In the genomic region with DNA sequence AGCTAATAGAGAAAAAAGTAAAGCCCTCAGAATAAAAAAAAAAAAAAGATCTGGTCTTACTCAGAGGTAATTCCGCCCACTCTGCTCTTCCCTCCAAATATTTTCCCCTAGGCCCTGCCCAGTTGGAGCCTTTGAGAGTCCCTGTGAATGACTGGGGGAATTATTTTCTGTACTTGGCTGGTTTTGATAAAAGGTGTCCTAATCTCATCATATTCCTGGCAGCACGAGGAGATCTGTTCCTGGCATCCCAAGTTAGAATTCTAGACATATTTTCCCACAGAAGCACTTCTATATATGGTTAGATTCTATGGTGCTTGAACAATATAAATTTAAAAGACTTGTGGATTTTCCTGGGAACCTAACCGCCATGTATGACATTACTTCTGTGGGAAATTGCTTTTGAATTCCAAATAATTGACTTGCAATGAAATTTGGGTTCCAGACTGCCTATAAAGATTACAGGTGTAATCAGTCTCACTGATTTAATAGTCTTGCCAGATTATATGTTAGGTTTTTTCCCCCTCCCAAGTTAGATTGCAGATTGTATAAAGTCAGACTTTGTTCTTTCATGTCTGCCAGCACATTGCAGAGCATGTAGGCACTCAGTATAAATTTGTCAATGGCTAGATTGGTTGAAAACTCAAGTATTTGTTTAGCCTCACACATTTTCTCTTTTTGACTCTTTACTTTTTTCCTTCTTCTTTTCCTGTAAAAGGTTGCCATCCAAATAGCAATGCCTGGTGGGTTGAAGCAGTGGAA, we compare ENCODE assay signal across 16 cellular contexts. TPM values are rescaled to one million over a fixed set of nuclear protein-coding genes. Genes with fewer than 3 reads are reported as not detected.
DNase-seq lines count a peak whose midpoint lies in the region; ATAC-seq, FAIRE-seq and TF ChIP-seq lines count a peak whose summit lies in the region.
"Had no signal": no experiment of that assay in that cellular context is flagged by ENCODE, and none has a peak within 500 bp of the region (broad histone marks: within the 10 kb centered on the region; RNA-seq: fewer than 3 reads in every experiment).

No MANE protein-coding gene starts in this region.

- peaks cover 40% of the 10 kb centered on the region for H3K36me3 ChIP-seq in CD4-positive, alpha-beta memory T cell (ENCODE audit: insufficient read depth, low read length)

- H3K4me3 Mint-ChIP-seq in CD4-positive, alpha-beta memory T cell, result peak overlapping the region in 6 of 8 donors; percentile 10 to 68 (median 56)
- no peak overlapping the region for H3K4me3 Mint-ChIP-seq in nephron

- TF ChIP-seq POLR2A in H54 (IDR thresholded peaks at IDR 0.05; ENCODE audit: low read depth, low read length), result no peak

- no peaks in the 10 kb centered on the region for H3K27me3 Mint-ChIP-seq in CD4-positive, alpha-beta memory T cell
- no peaks in the 10 kb centered on the region for H3K27me3 Mint-ChIP-seq in nephron (ENCODE audit: low read depth)

- H3K36me3 Mint-ChIP-seq in CD4-positive, alpha-beta memory T cell, result peaks cover 46 to 52% of the 10 kb centered on the region in 2 donors
- peaks cover 26% of the 10 kb centered on the region for H3K36me3 Mint-ChIP-seq in nephron (ENCODE audit: low read depth)

- no peak for DNase-seq in CD4-positive, alpha-beta memory T cell
- DNase-seq in Right ventricle myocardium superior (no peak), hypothalamus (lab: John Stamatoyannopoulos, UW) (no peak), HuH-7 (ENCODE audit: low spot score) (no peak), H54 (ENCODE audit: insufficient read length, low spot score) (no peak)
- DNase-seq in stimulated activated naive CD4-positive, alpha-beta T cell (lab: John Stamatoyannopoulos, UW), result no peak
- DNase-seq: activated effector memory CD4-positive, alpha-beta T cell treated with Interleukin-2 at 50 U/mL for 16 hours; GOT3; NCI-H1930 had no signal

- no peaks in the 10 kb centered on the region for H3K27me3 ChIP-seq in CD4-positive, alpha-beta memory T cell (ENCODE audit: insufficient read depth, low read length)

- no peak for TF ChIP-seq CTCF in nephron (IDR thresholded peaks at IDR 0.05; ENCODE audit: unreplicated experiment in 3 of 3)

- peak overlapping the region; percentile 19 for H3K27ac ChIP-seq in CD4-positive, alpha-beta memory T cell (ENCODE audit: low read depth, low read length)
- H3K27ac ChIP-seq: C4-2B had no signal

- H3K9me3 Mint-ChIP-seq in CD4-positive, alpha-beta memory T cell, result no peaks in the 10 kb centered on the region
- H3K9me3 Mint-ChIP-seq in nephron, result no peaks in the 10 kb centered on the region

- H3K4me1 ChIP-seq in CD4-positive, alpha-beta memory T cell (ENCODE audit: insufficient read depth, low read length), result peaks cover 76% of the 10 kb centered on the region

- CTCF ChIA-PET in CD4-positive, alpha-beta memory T cell (lab: Charles Lee; ENCODE audit: partially characterized antibody), result interaction anchor here (1.5 kb wide), 1 partner anchor 12 kb away, joined by 3 read pairs; the partner anchor contains the start of gene GPX2

- FAIRE-seq in H54 (lab: Jason Lieb, UNC), result no peak
- FAIRE-seq: endothelial cell of umbilical vein had no signal

- intact Hi-C loops in CD4-positive, alpha-beta memory T cell (cut with micrococcal nuclease), result no loop called here
- intact Hi-C loops in Right ventricle myocardium superior (cut with DNase I), result no loop called here

- H3K27ac Mint-ChIP-seq in CD4-positive, alpha-beta memory T cell, result peak overlapping the region in 3 of 7 donors; percentile 68 to 95 (median 88)
- H3K27ac Mint-ChIP-seq in nephron, result peak overlapping the region in 2 of 3 experiments; percentile 1 to 43

- H3K4me1 Mint-ChIP-seq in CD4-positive, alpha-beta memory T cell, result peaks cover 20 to 40% (median 31%) of the 10 kb centered on the region in 4 donors
- peaks cover 28% of the 10 kb centered on the region for H3K4me1 Mint-ChIP-seq in nephron

- H3K9me3 ChIP-seq in CD4-positive, alpha-beta memory T cell (ENCODE audit: control insufficient read depth in 1 of 2, low read length in 2 of 2), result no peaks in the 10 kb centered on the region

- ATAC-seq in SK-N-SH treated with all-trans-retinoic acid at 6 μM for 48 hours (peak; percentile 85), Right ventricle myocardium superior (ENCODE audit: poor library complexity) (peak; percentile 77)

- POLR2A ChIA-PET in CD4-positive, alpha-beta memory T cell (lab: Charles Lee; ENCODE audit: partially characterized antibody), result interaction anchor here (0.6 to 0.9 kb wide), 2 partner anchors 8 to 15 kb away, joined by 4 read pairs; no protein-coding TSS in a partner anchor

- H3K4me3 ChIP-seq in CD4-positive, alpha-beta memory T cell (ENCODE audit: low read length in 2 of 2), result no peak overlapping the region

TF ChIP-seq in SK-N-SH treated with all-trans-retinoic acid at 6 μM for 48 hours, 23 proteins besides CTCF, POLR2A, EP300 and RAD21:
- TF ChIP-seq ZNF8 (CRISPR knock-in tag; IDR thresholded peaks at IDR 0.05) (no peak), CSDC2 (CRISPR knock-in tag; IDR thresholded peaks at IDR 0.05) (0 out of 2 replicates have a peak, but pooled peaks have one; percentile 9), ISL1 (CRISPR knock-in tag; IDR thresholded peaks at IDR 0.05) (peak; percentile 63)
- TF ChIP-seq, protein P1, sequence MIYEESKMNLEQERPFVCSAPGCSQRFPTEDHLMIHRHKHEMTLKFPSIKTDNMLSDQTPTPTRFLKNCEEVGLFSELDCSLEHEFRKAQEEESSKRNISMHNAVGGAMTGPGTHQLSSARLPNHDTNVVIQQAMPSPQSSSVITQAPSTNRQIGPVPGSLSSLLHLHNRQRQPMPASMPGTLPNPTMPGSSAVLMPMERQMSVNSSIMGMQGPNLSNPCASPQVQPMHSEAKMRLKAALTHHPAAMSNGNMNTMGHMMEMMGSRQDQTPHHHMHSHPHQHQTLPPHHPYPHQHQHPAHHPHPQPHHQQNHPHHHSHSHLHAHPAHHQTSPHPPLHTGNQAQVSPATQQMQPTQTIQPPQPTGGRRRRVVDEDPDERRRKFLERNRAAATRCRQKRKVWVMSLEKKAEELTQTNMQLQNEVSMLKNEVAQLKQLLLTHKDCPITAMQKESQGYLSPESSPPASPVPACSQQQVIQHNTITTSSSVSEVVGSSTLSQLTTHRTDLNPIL (CRISPR knock-in tag; IDR thresholded peaks at IDR 0.05; ENCODE audit: low read depth), result peak; percentile 28; the same call in 1 of the 2 replicates

RNA-seq across cellular contexts. Expression of gene GPX2, which starts 12.3 kb away (rescaled TPM):
- total RNA-seq in CD4-positive, alpha-beta memory T cell, result not detected
- polyA plus RNA-seq in CD4-positive, alpha-beta memory T cell, result not detected
- not detected for total RNA-seq in Right ventricle myocardium superior
- total RNA-seq: endothelial cell of umbilical vein, G401, mesenteric fat pad, renal cortical epithelial cell had no signal
- polyA plus RNA-seq: endothelial cell of umbilical vein had no signal

RNA-seq across cellular contexts. Expression of gene CHURC1, which starts 16.0 kb away (rescaled TPM):
- total RNA-seq in CD4-positive, alpha-beta memory T cell, result 100 to 1,000 TPM; 112 to 116 TPM
- polyA plus RNA-seq in CD4-positive, alpha-beta memory T cell, result 100 to 1,000 TPM; 147 to 176 TPM
- total RNA-seq in Right ventricle myocardium superior, result 107 TPM

RNA-seq across cellular contexts. Expression of gene RAB15, which starts 41.9 kb away (rescaled TPM):
- 1 to 10 TPM; 5.2 to 5.4 TPM for total RNA-seq in CD4-positive, alpha-beta memory T cell
- polyA plus RNA-seq in CD4-positive, alpha-beta memory T cell, result 1 to 10 TPM; 2.3 to 6.7 TPM
- 7.5 TPM for total RNA-seq in Right ventricle myocardium superior

RNA-seq across cellular contexts. Expression of gene SPTB, which starts 50.6 kb away (rescaled TPM):
- total RNA-seq in CD4-positive, alpha-beta memory T cell, result under 1 TPM; 0.03 to 0.09 TPM
- polyA plus RNA-seq in CD4-positive, alpha-beta memory T cell, result under 1 TPM in 1 of 2 donors, not detected in 1; 0.37 TPM
- total RNA-seq in Right ventricle myocardium superior, result 70.8 TPM
- total RNA-seq: G401 had no signal

RNA-seq across cellular contexts. Expression of gene FNTB, which starts 56.4 kb away (rescaled TPM):
- total RNA-seq in CD4-positive, alpha-beta memory T cell, result 10 to 100 TPM; 12.1 to 13.6 TPM
- polyA plus RNA-seq in CD4-positive, alpha-beta memory T cell, result 10 to 100 TPM in 1 of 2 donors, 1 to 10 TPM in 1; 4.5 to 11.6 TPM
- total RNA-seq in Right ventricle myocardium superior, result 15.8 TPM

Comparison
In these comparisons a context has a peak if more than half of its experiments do, and no peak if none do; other contexts are left out.
1. H3K4me3 Mint-ChIP-seq: peak in CD4-positive, alpha-beta memory T cell (6 of 8); none in nephron (0 of 3).